ENCODE assay signal across 15 cellular contexts in the genomic region with DNA sequence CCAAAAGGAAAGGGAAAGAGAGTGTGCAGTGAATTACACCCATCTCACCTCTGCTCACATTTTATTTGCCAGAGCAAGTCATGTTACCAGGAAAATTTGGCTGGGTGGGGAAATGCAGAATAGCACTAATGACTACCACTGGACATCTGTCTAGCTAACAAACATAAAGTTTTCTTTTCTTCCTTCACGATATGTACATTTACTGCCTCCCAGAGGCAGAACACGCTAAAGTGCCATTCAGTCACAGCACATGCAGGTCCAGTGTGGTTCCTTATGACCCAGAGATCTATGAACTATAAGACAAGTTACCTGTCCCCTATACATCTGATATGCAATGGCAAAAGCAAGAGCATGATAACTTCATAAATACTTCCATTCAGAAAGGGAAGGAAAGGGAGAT.
DNase-seq lines count a peak whose midpoint lies in the region; ATAC-seq, FAIRE-seq and TF ChIP-seq lines count a peak whose summit lies in the region.
"Had no signal": no experiment of that assay in that cellular context is flagged by ENCODE, and none has a peak within 500 bp of the region (broad histone marks: within the 10 kb centered on the region; RNA-seq: fewer than 3 reads in every experiment).

No MANE protein-coding gene starts in this region.

- no peak overlapping the region for H4K91ac ChIP-seq in H1 (replicated peaks; ENCODE audit: insufficient read length, low read length)

- TF ChIP-seq POLR2A in H1 (IDR thresholded peaks at IDR 0.05; ENCODE audit: control extremely low read depth in 1 of 2, low read depth in 2 of 2, low read length in 2 of 2): no peak

- WGBS in H1 (ENCODE audit: extremely low coverage in 1 of 2, insufficient coverage in 1 of 2, insufficient read length in 1 of 2, insufficient replicate concordance in 2 of 2, low coverage in 1 of 2, low lambda C conversion rate in 2 of 2, missing lambda C conversion rate in 1 of 2), 2 experiments: 94% methylated on average over 2 of the region's 2 CpGs; no CpG with 5 or more reads in 1 of the 2 experiments

- FAIRE-seq in H1 (lab: Jason Lieb, UNC): no peak
- FAIRE-seq in D721Med (lab: Jason Lieb, UNC): no peak
- FAIRE-seq: K562, small intestine had no signal

- no peaks in the 10 kb centered on the region for H3K79me1 ChIP-seq in H1 (ENCODE audit: low read depth, low read length)

- H3K56ac ChIP-seq in H1 (replicated peaks; ENCODE audit: insufficient read length, low read depth, low read length): no peak overlapping the region

- peak overlapping the region; percentile 36 for H3K27ac Mint-ChIP-seq in neural crest cell (ENCODE audit: unreplicated experiment)
- H3K27ac Mint-ChIP-seq: activated CD4-positive, alpha-beta T cell treated with anti-CD3 and anti-CD28 coated beads, Interleukin-2, amount 10 ng/mL, durations not matched to agents 24 days and 14 days; activated T-helper 2 cell treated with anti-CD3 and anti-CD28 coated beads, Interferon-gamma antibody, Interleukin-2, Interleukin-4, amounts not matched to agents 10 μg/mL and 5 μg/mL and 100 μg/mL, durations not matched to agents 14 hours and 24 hours and 36 hours; natural killer cell treated with Interleukin-12 subunit alpha and Interleukin-12 subunit beta and Interleukin-15 and Interleukin-18, amount 100 ng/mL, for 72 hours; T-cell had no signal

- peak; percentile 8 for TF ChIP-seq CTCF in GM13977 (IDR thresholded peaks at IDR 0.05; ENCODE audit: extremely low read depth, insufficient read depth, missing control alignments)
- TF ChIP-seq CTCF in OCI-LY1 (IDR thresholded peaks at IDR 0.05; ENCODE audit: low read length): peak; percentile 25; the same call in 1 of the 2 replicates
- no peak for TF ChIP-seq CTCF in H1 (IDR thresholded peaks at IDR 0.05; ENCODE audit: control extremely low read depth in 1 of 3, insufficient read depth in 1 of 3, low read depth in 1 of 3, low read length in 3 of 3)
- TF ChIP-seq CTCF in neural crest cell (conservative IDR thresholded peaks at IDR 0.05): no peak
- TF ChIP-seq CTCF in D721Med (IDR thresholded peaks at IDR 0.05; ENCODE audit: insufficient read depth, missing control alignments): no peak

- no peak overlapping the region for H3K14ac ChIP-seq in H1 (ENCODE audit: insufficient read length)

- H3K23me2 ChIP-seq in H1 (ENCODE audit: low read depth, low read length): no peaks in the 10 kb centered on the region

- no peak overlapping the region for H2BK15ac ChIP-seq in H1 (ENCODE audit: low read length)

- no peak for TF ChIP-seq EP300 in H1 (IDR thresholded peaks at IDR 0.05; ENCODE audit: borderline replicate concordance in 1 of 2, low read depth in 2 of 2, low read length in 2 of 2)

- no peak overlapping the region for H2BK12ac ChIP-seq in H1 (ENCODE audit: low read depth, low read length)

- H3K27me3 ChIP-seq in OCI-LY1 (ENCODE audit: insufficient read depth, low read length) (no peaks in the 10 kb centered on the region), H1 (replicated peaks in 1 of 4; ENCODE audit: control insufficient read depth in 3 of 4, extremely low read depth in 1 of 4, insufficient read depth in 3 of 4, low read length in 3 of 4) (no peaks in the 10 kb centered on the region)
- H3K27me3 ChIP-seq: esophagus muscularis mucosa had no signal

- H3K9me3 ChIP-seq in OCI-LY1 (ENCODE audit: low read length): no peaks in the 10 kb centered on the region
- no peaks in the 10 kb centered on the region for H3K9me3 ChIP-seq in H1 (ENCODE audit: insufficient read depth in 2 of 2, low read depth in 1 of 2, low read length in 1 of 2)
- H3K9me3 ChIP-seq: esophagus muscularis mucosa had no signal

- H4K20me1 ChIP-seq in OCI-LY1 (ENCODE audit: insufficient read depth, low read length) (no peaks in the 10 kb centered on the region), H1 (replicated peaks in 1 of 2; ENCODE audit: control insufficient read depth in 1 of 2, insufficient read depth in 2 of 2, low read length in 2 of 2) (no peaks in the 10 kb centered on the region)

- H3K9me2 ChIP-seq in OCI-LY1 (ENCODE audit: low read depth, low read length): no peaks in the 10 kb centered on the region

- ATAC-seq in GM19395 (IDR thresholded peaks at IDR 0.05; ENCODE audit: unreplicated experiment): no peak
- ATAC-seq: K562; natural killer cell treated with Interleukin-12 subunit alpha and Interleukin-12 subunit beta and Interleukin-15 and Interleukin-18, amount 100 ng/mL, for 72 hours; T-cell had no signal

- H3K9me3 Mint-ChIP-seq in neural crest cell: peaks cover 5% of the 10 kb centered on the region
- H3K9me3 Mint-ChIP-seq: activated CD4-positive, alpha-beta T cell treated with anti-CD3 and anti-CD28 coated beads, Interleukin-2, amount 10 ng/mL, durations not matched to agents 24 days and 14 days; activated T-helper 2 cell treated with anti-CD3 and anti-CD28 coated beads, Interferon-gamma antibody, Interleukin-2, Interleukin-4, amounts not matched to agents 10 μg/mL and 5 μg/mL and 100 μg/mL, durations not matched to agents 14 hours and 24 hours and 36 hours; T-cell had no signal

- no peak overlapping the region for H2BK20ac ChIP-seq in H1 (ENCODE audit: low read length)

- POLR2A ChIA-PET in H1 (lab: Charles Lee; ENCODE audit: partially characterized antibody): no interaction called here

- H3F3A ChIP-seq in OCI-LY1 (ENCODE audit: insufficient read depth, low read length): no peaks in the 10 kb centered on the region

- H3K23ac ChIP-seq in H1 (ENCODE audit: insufficient read length): no peak overlapping the region

- H3K79me2 ChIP-seq in OCI-LY1 (ENCODE audit: insufficient read depth, low read length) (no peaks in the 10 kb centered on the region), H1 (ENCODE audit: control insufficient read depth in 1 of 2, insufficient read depth in 2 of 2, low read length in 2 of 2) (no peaks in the 10 kb centered on the region)

- H4K8ac ChIP-seq in H1 (ENCODE audit: extremely low read depth, insufficient read depth, low read length): no peak overlapping the region

- H3K4me3 ChIP-seq in OCI-LY1 (ENCODE audit: low read depth, low read length, poor library complexity, severe bottlenecking) (no peak overlapping the region), H1 (ENCODE audit: extremely low read depth in 1 of 4, insufficient read depth in 2 of 4, low read depth in 3 of 4, low read length in 4 of 4) (no peak overlapping the region)
- H3K4me3 ChIP-seq: esophagus muscularis mucosa, K562 had no signal

- H2AK5ac ChIP-seq in H1 (ENCODE audit: low read depth, low read length): no peak overlapping the region

- H3K4me1 Mint-ChIP-seq in neural crest cell: peaks cover 35% of the 10 kb centered on the region
- H3K4me1 Mint-ChIP-seq: T-cell had no signal

- H3K18ac ChIP-seq in H1 (ENCODE audit: extremely low read depth, low read length): no peak overlapping the region

- H3K9ac ChIP-seq in OCI-LY1 (ENCODE audit: low read length): no peak overlapping the region
- no peak overlapping the region for H3K9ac ChIP-seq in H1 (replicated peaks in 1 of 4; ENCODE audit: extremely low read depth in 1 of 4, low read depth in 3 of 4, low read length in 3 of 4)

- no peak overlapping the region for H3K4ac ChIP-seq in H1 (replicated peaks; ENCODE audit: insufficient read length, low read depth, low read length)

- H3K36me3 ChIP-seq in OCI-LY1 (ENCODE audit: insufficient read depth, low read length) (no peaks in the 10 kb centered on the region), H1 (ENCODE audit: control insufficient read depth in 2 of 4, insufficient read depth in 4 of 4, low read length in 3 of 4) (no peaks in the 10 kb centered on the region)
- H3K36me3 ChIP-seq: esophagus muscularis mucosa had no signal

- H3K4me1 ChIP-seq in OCI-LY1 (ENCODE audit: insufficient read depth, low read length, severe bottlenecking): no peaks in the 10 kb centered on the region
- peaks cover 0 to 4% (median 0%) of the 10 kb centered on the region in 4 experiments; a peak in 1 of 7 replicates for H3K4me1 ChIP-seq in H1 (replicated peaks in 1 of 4; ENCODE audit: control insufficient read depth in 3 of 4, insufficient read depth in 4 of 4, low read length in 3 of 4)

- CTCF ChIA-PET in H1 (lab: Charles Lee; ENCODE audit: partially characterized antibody): interaction anchor here (1.0 to 1.7 kb wide), 4 partner anchors 8 to 100 kb away, joined by 3 to 8 read pairs (median 4); no protein-coding TSS in a partner anchor

- H2AFZ ChIP-seq in OCI-LY1 (ENCODE audit: low read length) (no peak overlapping the region), H1 (ENCODE audit: low read length) (no peak overlapping the region)

- no peak overlapping the region for H2BK5ac ChIP-seq in H1 (ENCODE audit: low read depth, low read length)

- TF ChIP-seq RAD21 in H1 (IDR thresholded peaks at IDR 0.05 in 1 of 2, conservative IDR thresholded peaks at IDR 0.05 in 1 of 2; ENCODE audit: low read depth in 2 of 2, low read length in 2 of 2): peak; percentile 23 to 24; a peak in 2 of 4 replicates

- DNase-seq in GM13977 (ENCODE audit: low spot score) (no peak), H1 (ENCODE audit: low read depth in 1 of 2, low spot score in 2 of 2) (no peak), neural crest cell (ENCODE audit: low read depth, low spot score) (no peak), SKM-1 treated with dmso at 0.1 percent for 144 hours (lab: John Stamatoyannopoulos, UW; ENCODE audit: unreplicated experiment) (no peak), D721Med (ENCODE audit: insufficient read length, low spot score) (no peak)
- DNase-seq: NCI-H2081, small intestine, T-cell had no signal

- no peak overlapping the region for H3K4me3 Mint-ChIP-seq in neural crest cell
- H3K4me3 Mint-ChIP-seq: activated CD4-positive, alpha-beta T cell treated with anti-CD3 and anti-CD28 coated beads, Interleukin-2, amount 10 ng/mL, durations not matched to agents 24 days and 14 days; natural killer cell treated with Interleukin-12 subunit alpha and Interleukin-12 subunit beta and Interleukin-15 and Interleukin-18, amount 100 ng/mL, for 72 hours; T-cell had no signal

- H3K27ac ChIP-seq in OCI-LY1 (ENCODE audit: low read depth, low read length, poor library complexity, severe bottlenecking): no peak overlapping the region
- no peak overlapping the region for H3K27ac ChIP-seq in H1 (ENCODE audit: low read depth, low read length)
- H3K27ac ChIP-seq: esophagus muscularis mucosa had no signal

- no peak overlapping the region for H3K4me2 ChIP-seq in OCI-LY1 (ENCODE audit: low read length)
- no peak overlapping the region for H3K4me2 ChIP-seq in H1 (ENCODE audit: insufficient read depth in 1 of 2, low read depth in 2 of 2, low read length in 2 of 2)

- H3K27me3 Mint-ChIP-seq in neural crest cell (ENCODE audit: low read depth): no peaks in the 10 kb centered on the region
- H3K27me3 Mint-ChIP-seq: natural killer cell treated with Interleukin-12 subunit alpha and Interleukin-12 subunit beta and Interleukin-15 and Interleukin-18, amount 100 ng/mL, for 72 hours had no signal

- no peak overlapping the region for H4K5ac ChIP-seq in H1 (ENCODE audit: insufficient read length, low read depth, low read length)

- H2BK120ac ChIP-seq in H1 (replicated peaks; ENCODE audit: low read depth, low read length): no peak overlapping the region

- no peaks in the 10 kb centered on the region for H3K36me3 Mint-ChIP-seq in neural crest cell (ENCODE audit: low read depth)
- H3K36me3 Mint-ChIP-seq: natural killer cell treated with Interleukin-12 subunit alpha and Interleukin-12 subunit beta and Interleukin-15 and Interleukin-18, amount 100 ng/mL, for 72 hours; T-cell had no signal

- in situ Hi-C loops in GM13977 (cut with MboI; ENCODE audit: low pct_unique_long_range_greater_than_20kb, low sequenced_read_pairs, unreplicated experiment): no loop called here

Comparison
In these comparisons a context has a peak if more than half of its experiments do, and no peak if none do; other contexts are left out.
1. CTCF ChIP-seq: peak in GM13977 (single experiment) and OCI-LY1 (single experiment); none in H1 (0 of 3), neural crest cell (single experiment) and D721Med (single experiment).